18 cellular contexts compared by ENCODE assay signal in the genomic region with DNA sequence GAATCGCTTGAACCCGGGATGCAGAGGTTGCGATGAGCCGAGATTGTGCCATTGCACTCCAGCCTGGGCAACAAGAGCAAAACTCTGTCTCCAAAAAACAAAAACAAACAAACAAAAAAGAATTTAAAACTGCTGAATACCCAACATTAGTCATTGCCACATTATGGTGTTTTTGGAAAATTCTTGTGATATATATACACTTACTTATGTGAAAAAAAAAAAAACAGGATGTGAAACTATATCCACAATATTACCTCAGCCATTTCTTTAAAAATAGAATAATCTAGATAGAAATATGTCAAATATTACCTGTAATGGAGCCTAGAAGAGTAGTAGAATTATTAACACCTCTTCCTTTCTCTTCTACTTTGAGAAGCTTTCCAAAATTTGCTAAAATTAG.
"Had no signal": no experiment of that assay in that cellular context is flagged by ENCODE, and none has a peak within 500 bp of the region (broad histone marks: within the 10 kb centered on the region; RNA-seq: fewer than 3 reads in every experiment).

No MANE protein-coding gene starts in this region.

- H3K36me3 ChIP-seq: esophagus squamous epithelium, prostate gland, right lobe of liver, stomach, thoracic aorta had no signal

- H3K9me3 ChIP-seq: body of pancreas, esophagus squamous epithelium, prostate gland, right lobe of liver, stomach, thoracic aorta had no signal

- H3K27ac ChIP-seq: body of pancreas, coronary artery, esophagus squamous epithelium, prostate gland, right lobe of liver, stomach, thoracic aorta had no signal

- H3K4me3 ChIP-seq: body of pancreas, coronary artery, esophagus squamous epithelium, prostate gland, right lobe of liver, stomach, thoracic aorta had no signal

- H3K27me3 ChIP-seq: body of pancreas, esophagus squamous epithelium, right lobe of liver, stomach had no signal

- ATAC-seq: body of pancreas, right lobe of liver had no signal

- H3K4me1 ChIP-seq: body of pancreas, prostate gland had no signal

- DNase-seq: activated CD4-positive, alpha-beta T cell treated with anti-CD3 and anti-CD28 coated beads, Interleukin-2, amount 50 U/mL, for 1 hour; activated CD8-positive, alpha-beta memory T cell treated with anti-CD3 and anti-CD28 coated beads for 24 hours; activated gamma-delta T cell treated with Interleukin-2 at 50 U/mL for 16 hours; amniotic stem cell; body of pancreas; central memory CD4-positive, alpha-beta T cell; effector CD4-positive, alpha-beta T cell; esophagus squamous epithelium; hypothalamus; kidney glomerular epithelial cell; nephron progenitor cell; occipital lobe; right lobe of liver; stimulated activated CD4-positive, alpha-beta T cell treated with anti-CD3 and anti-CD28 coated beads, Interleukin-1b, Interleukin-23, amount 100 ng/mL, for 48 hours; stomach had no signal
